In the genomic region with DNA sequence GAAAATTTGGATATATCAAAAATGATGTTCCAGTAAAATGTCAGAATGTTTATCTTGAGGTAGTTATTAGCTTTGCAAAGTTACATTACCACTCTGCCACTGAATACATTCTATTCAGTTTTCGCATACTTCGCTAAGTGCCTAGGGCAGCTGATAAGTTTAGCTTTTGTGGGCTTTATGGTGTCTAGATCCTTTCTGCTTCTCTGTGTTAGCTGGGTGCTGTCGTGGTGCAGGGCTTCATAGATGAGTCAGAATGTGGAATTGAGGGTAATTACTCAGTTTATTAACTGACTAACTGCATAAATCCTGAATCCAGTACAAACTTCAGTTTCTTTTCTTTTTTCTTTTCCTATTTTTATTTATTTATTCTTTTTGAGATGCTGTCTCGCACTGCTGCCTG, we compare ENCODE assay signal across 32 cellular contexts. TPM values are rescaled to one million over a fixed set of nuclear protein-coding genes. Genes with fewer than 3 reads are reported as not detected.
"Had no signal": no experiment of that assay in that cellular context is flagged by ENCODE, and none has a peak within 500 bp of the region (broad histone marks: within the 10 kb centered on the region; RNA-seq: fewer than 3 reads in every experiment).

No MANE protein-coding gene starts in this region.

- H3K27me3 Mint-ChIP-seq: activated CD4-positive, alpha-beta memory T cell treated with anti-CD3 and anti-CD28 coated beads for 36 hours; activated CD4-positive, alpha-beta T cell treated with anti-CD3 and anti-CD28 coated beads, Interleukin-2, amount 10 ng/mL, durations not matched to agents 24 days and 14 days; activated naive CD8-positive, alpha-beta T cell treated with anti-CD3 and anti-CD28 coated beads for 36 hours had no signal

- H3K4me2 ChIP-seq: hepatocyte, neural progenitor cell had no signal

- H3K9me3 ChIP-seq: colonic mucosa, gastroesophageal sphincter, psoas muscle, stomach, thyroid gland, upper lobe of left lung had no signal

- H2AFZ ChIP-seq: hepatocyte, neural progenitor cell, parathyroid adenoma had no signal

- H3K4me1 Mint-ChIP-seq: activated CD4-positive, alpha-beta T cell treated with anti-CD3 and anti-CD28 coated beads, Interleukin-2, amount 10 ng/mL, durations not matched to agents 24 days and 14 days; activated naive CD8-positive, alpha-beta T cell treated with anti-CD3 and anti-CD28 coated beads for 36 hours; natural killer cell; neural progenitor cell; stimulated activated naive B cell treated with anti-CD40 and anti-IgM and Interleukin-4, amounts not matched to agents 10 μg/mL and 1 μg/mL and 100 μg/mL, for 72 hours had no signal

- H3K4me1 ChIP-seq: colonic mucosa, gastroesophageal sphincter, neural progenitor cell, parathyroid adenoma, psoas muscle, stomach, thyroid gland, upper lobe of left lung had no signal

- H3K9me3 Mint-ChIP-seq: activated CD4-positive, alpha-beta memory T cell treated with anti-CD3 and anti-CD28 coated beads for 36 hours; activated CD4-positive, alpha-beta T cell treated with anti-CD3 and anti-CD28 coated beads, Interleukin-2, amount 10 ng/mL, durations not matched to agents 24 days and 14 days; activated naive CD4-positive, alpha-beta T cell treated with anti-CD3 and anti-CD28 coated beads for 36 hours; activated naive CD8-positive, alpha-beta T cell treated with anti-CD3 and anti-CD28 coated beads for 36 hours; activated T-helper 1 cell treated with anti-CD3 and anti-CD28 coated beads, Interleukin-12 subunit alpha, Interleukin-12 subunit beta, Interleukin-2, Interleukin-4 antibody, amounts not matched to agents 30 ng/mL and 10 ng/mL and 1 ng/mL, durations not matched to agents 14 hours and 24 hours and 36 hours; neural progenitor cell; stimulated activated naive B cell treated with anti-CD40 and anti-IgM and Interleukin-4, amounts not matched to agents 10 μg/mL and 1 μg/mL and 100 μg/mL, for 72 hours; T-helper 2 cell treated with Interferon-gamma antibody and Interleukin-4, amounts not matched to agents 5 μg/mL and 100 μg/mL, for 36 hours had no signal

- ATAC-seq: gastroesophageal sphincter; natural killer cell; psoas muscle; stimulated activated naive B cell treated with anti-CD40 and anti-IgM and Interleukin-4, amounts not matched to agents 10 μg/mL and 1 μg/mL and 100 μg/mL, for 72 hours had no signal

- H3K27ac Mint-ChIP-seq: activated CD4-positive, alpha-beta memory T cell treated with anti-CD3 and anti-CD28 coated beads for 36 hours; activated CD4-positive, alpha-beta T cell treated with anti-CD3 and anti-CD28 coated beads, Interleukin-2, amount 10 ng/mL, durations not matched to agents 24 days and 14 days; activated naive CD4-positive, alpha-beta T cell treated with anti-CD3 and anti-CD28 coated beads for 36 hours; activated naive CD8-positive, alpha-beta T cell treated with anti-CD3 and anti-CD28 coated beads for 36 hours; activated T-helper 1 cell treated with anti-CD3 and anti-CD28 coated beads, Interleukin-12 subunit alpha, Interleukin-12 subunit beta, Interleukin-2, Interleukin-4 antibody, amounts not matched to agents 30 ng/mL and 10 ng/mL and 1 ng/mL, durations not matched to agents 14 hours and 24 hours and 36 hours; natural killer cell; neural progenitor cell; stimulated activated naive B cell treated with anti-CD40 and anti-IgM and Interleukin-4, amounts not matched to agents 10 μg/mL and 1 μg/mL and 100 μg/mL, for 72 hours; T-helper 2 cell treated with Interferon-gamma antibody and Interleukin-4, amounts not matched to agents 5 μg/mL and 100 μg/mL, for 36 hours had no signal

- H3K9ac ChIP-seq: neural progenitor cell, parathyroid adenoma had no signal

- DNase-seq: activated CD4-positive, alpha-beta memory T cell treated with anti-CD3 and anti-CD28 coated beads for 36 hours; activated CD4-positive, alpha-beta T cell treated with anti-CD3 and anti-CD28 coated beads, Interleukin-2, amount 10 ng/mL, durations not matched to agents 24 days and 14 days; activated CD4-positive, CD25-positive, alpha-beta regulatory T cell treated with anti-CD3 and anti-CD28 coated beads, Interleukin-2, amount 50 U/mL, for 72 hours; activated CD8-positive, alpha-beta memory T cell treated with anti-CD3 and anti-CD28 coated beads, Interleukin-2, amount 50 U/mL, for 4 hours; activated effector memory CD4-positive, alpha-beta T cell treated with anti-CD3 and anti-CD28 coated beads, Interleukin-2, amount 50 U/mL, for 16 hours; activated naive CD4-positive, alpha-beta T cell treated with anti-CD3 and anti-CD28 coated beads for 36 hours; activated naive CD8-positive, alpha-beta T cell treated with anti-CD3 and anti-CD28 coated beads for 36 hours; activated T-cell treated with anti-CD3 and anti-CD28 coated beads, Interleukin-2, amount 50 U/mL, for 1 hour; adrenal gland; aorta; colonic mucosa; dorsolateral prefrontal cortex; effector memory CD4-positive, alpha-beta T cell; natural killer cell; occipital lobe; psoas muscle; stimulated activated CD4-positive, alpha-beta T cell treated with anti-CD3 and anti-CD28 coated beads, Interleukin-15, amount 100 ng/mL, for 24 hours; stimulated activated CD4-positive, alpha-beta T cell treated with anti-CD3 and anti-CD28 coated beads, Interleukin-2, amount 100 ng/mL, for 24 hours; stimulated activated naive B cell treated with anti-CD40 and anti-IgM and Interleukin-4, amounts not matched to agents 10 μg/mL and 1 μg/mL and 100 μg/mL, for 72 hours; stomach; T-helper 1 cell; thyroid gland; upper lobe of left lung; WERI-Rb-1 had no signal

- H3K27ac ChIP-seq: adrenal gland, colonic mucosa, gastroesophageal sphincter, hepatocyte, neural progenitor cell, parathyroid adenoma, psoas muscle, stomach, thyroid gland, upper lobe of left lung, WERI-Rb-1 had no signal

- H3K27me3 ChIP-seq: adrenal gland, colonic mucosa, dorsolateral prefrontal cortex, gastroesophageal sphincter, hepatocyte, neural progenitor cell, stomach, thyroid gland, upper lobe of left lung had no signal

- H3K4me3 ChIP-seq: adrenal gland, colonic mucosa, gastroesophageal sphincter, hepatocyte, neural progenitor cell, psoas muscle, stomach, thyroid gland, upper lobe of left lung had no signal

- H3K4me3 Mint-ChIP-seq: activated CD4-positive, alpha-beta memory T cell treated with anti-CD3 and anti-CD28 coated beads for 36 hours; activated CD4-positive, alpha-beta T cell treated with anti-CD3 and anti-CD28 coated beads, Interleukin-2, amount 10 ng/mL, durations not matched to agents 24 days and 14 days; activated naive CD4-positive, alpha-beta T cell treated with anti-CD3 and anti-CD28 coated beads for 36 hours; activated naive CD8-positive, alpha-beta T cell treated with anti-CD3 and anti-CD28 coated beads for 36 hours; activated T-helper 1 cell treated with anti-CD3 and anti-CD28 coated beads, Interleukin-12 subunit alpha, Interleukin-12 subunit beta, Interleukin-2, Interleukin-4 antibody, amounts not matched to agents 30 ng/mL and 10 ng/mL and 1 ng/mL, durations not matched to agents 14 hours and 24 hours and 36 hours; natural killer cell; neural progenitor cell; stimulated activated naive B cell treated with anti-CD40 and anti-IgM and Interleukin-4, amounts not matched to agents 10 μg/mL and 1 μg/mL and 100 μg/mL, for 72 hours; T-helper 2 cell treated with Interferon-gamma antibody and Interleukin-4, amounts not matched to agents 5 μg/mL and 100 μg/mL, for 36 hours had no signal

- H3K79me2 ChIP-seq: hepatocyte, parathyroid adenoma had no signal

- H3K36me3 ChIP-seq: adrenal gland, colonic mucosa, gastroesophageal sphincter, neural progenitor cell, stomach, thyroid gland, upper lobe of left lung, WERI-Rb-1 had no signal

- H3K36me3 Mint-ChIP-seq: activated CD4-positive, alpha-beta memory T cell treated with anti-CD3 and anti-CD28 coated beads for 36 hours; activated naive CD8-positive, alpha-beta T cell treated with anti-CD3 and anti-CD28 coated beads for 36 hours; natural killer cell; neural progenitor cell; stimulated activated naive B cell treated with anti-CD40 and anti-IgM and Interleukin-4, amounts not matched to agents 10 μg/mL and 1 μg/mL and 100 μg/mL, for 72 hours had no signal

RNA-seq across cellular contexts. Expression of a gene that starts 21.5 kb away (rescaled TPM):
- total RNA-seq: activated CD4-positive, alpha-beta memory T cell treated with anti-CD3 and anti-CD28 coated beads for 36 hours; activated CD4-positive, alpha-beta T cell treated with anti-CD3 and anti-CD28 coated beads, Interleukin-2, amount 10 ng/mL, durations not matched to agents 24 days and 14 days; activated CD8-positive, alpha-beta memory T cell treated with anti-CD3 and anti-CD28 coated beads for 36 hours; activated naive CD4-positive, alpha-beta T cell treated with anti-CD3 and anti-CD28 coated beads for 36 hours; activated naive CD8-positive, alpha-beta T cell treated with anti-CD3 and anti-CD28 coated beads for 36 hours; activated T-helper 1 cell treated with anti-CD3 and anti-CD28 coated beads, Interleukin-12 subunit alpha, Interleukin-12 subunit beta, Interleukin-2, Interleukin-4 antibody, amounts not matched to agents 30 ng/mL and 10 ng/mL and 1 ng/mL, durations not matched to agents 14 hours and 24 hours and 36 hours; epithelial cell of proximal tubule; natural killer cell had no signal
